1 cellular context compared by ENCODE assay signal in genomic region chr12:95072900-95073697, GRCh38.
A peak's percentile ranks its signal among the peaks of the same experiment; 100 is the strongest.
TF ChIP-seq lines count a peak whose summit lies in the region.

NR2C1 (minus strand) TSS chr12:95073618; CDS start chr12:95067384, 6,234 bp downstream.

TF ChIP-seq in K562, 482 proteins besides CTCF, POLR2A, EP300 and RAD21 (continued from another document and continues in another):
- TF ChIP-seq HMG20B (CRISPR knock-in tag; IDR thresholded peaks at IDR 0.05) (no peak), HDAC8 (tag; IDR thresholded peaks at IDR 0.05) (no peak), ZNF224 (CRISPR knock-in tag; IDR thresholded peaks at IDR 0.05) (no peak), ZNF143 (CRISPR knock-in tag; IDR thresholded peaks at IDR 0.05) (no peak), ZNF830 (CRISPR knock-in tag; IDR thresholded peaks at IDR 0.05) (no peak), PRPF4 (IDR thresholded peaks at IDR 0.05; ENCODE audit: insufficient read depth, low read depth, low read length, poor library complexity, severe bottlenecking) (no peak), TSHZ1 (CRISPR knock-in tag; IDR thresholded peaks at IDR 0.05) (no peak), MEF2A (IDR thresholded peaks at IDR 0.05; ENCODE audit: control insufficient read depth, low read depth, low read length) (no peak), CEBPZ (IDR thresholded peaks at IDR 0.05; ENCODE audit: borderline replicate concordance, low read depth, low read length) (no peak), ZNF511 (CRISPR knock-in tag; IDR thresholded peaks at IDR 0.05) (no peak), TRIM24 (IDR thresholded peaks at IDR 0.05) (no peak), ZFX (CRISPR knock-in tag; IDR thresholded peaks at IDR 0.05) (peak; percentile 68), NFE2 (IDR thresholded peaks at IDR 0.05; ENCODE audit: low read depth) (peak; percentile 16; the same call in 1 of the 2 replicates), PHB (CRISPR knock-in tag; IDR thresholded peaks at IDR 0.05) (no peak), ZNF445 (CRISPR knock-in tag; IDR thresholded peaks at IDR 0.05; ENCODE audit: low read depth) (no peak), KAT7 (CRISPR knock-in tag; IDR thresholded peaks at IDR 0.05; ENCODE audit: borderline replicate concordance) (no peak), TCF15 (CRISPR knock-in tag; IDR thresholded peaks at IDR 0.05) (no peak), BMI1 (IDR thresholded peaks at IDR 0.05; ENCODE audit: low read length) (no peak), CBFA2T3 (IDR thresholded peaks at IDR 0.05) (no peak), TBL1XR1 (IDR thresholded peaks at IDR 0.05; ENCODE audit: low read length in 2 of 2) (peak; percentile 35 to 56; a peak in 2 of 4 replicates), MNT (conservative IDR thresholded peaks at IDR 0.05) (no peak; a peak in 2 of 4 replicates), ZNF146 (CRISPR knock-in tag; IDR thresholded peaks at IDR 0.05; ENCODE audit: unreplicated experiment) (no peak), ZHX1 (conservative IDR thresholded peaks at IDR 0.05; ENCODE audit: low read length) (no peak), ZNF3 (CRISPR knock-in tag; IDR thresholded peaks at IDR 0.05) (no peak), IRF9 (tag; IDR thresholded peaks at IDR 0.05) (no peak), ZNF668 (CRISPR knock-in tag; IDR thresholded peaks at IDR 0.05) (no peak), ZNF780A (CRISPR knock-in tag; IDR thresholded peaks at IDR 0.05) (no peak), GTF2F1 (IDR thresholded peaks at IDR 0.05; ENCODE audit: low read depth, low read length) (no peak), ZBTB1 (CRISPR knock-in tag; IDR thresholded peaks at IDR 0.05; ENCODE audit: borderline replicate concordance, low read depth) (peak; percentile 83; the same call in 1 of the 2 replicates), ZNF592 (IDR thresholded peaks at IDR 0.05) (no peak), CTCFL (IDR thresholded peaks at IDR 0.05; ENCODE audit: borderline replicate concordance, insufficient read depth, low read depth, low read length, poor library complexity, severe bottlenecking) (no peak), KDM2B (CRISPR knock-in tag; IDR thresholded peaks at IDR 0.05) (no peak), ZNF518B (CRISPR knock-in tag; IDR thresholded peaks at IDR 0.05) (no peak), KLF6 (CRISPR knock-in tag; IDR thresholded peaks at IDR 0.05; ENCODE audit: borderline replicate concordance) (no peak)
